In the genomic region with DNA sequence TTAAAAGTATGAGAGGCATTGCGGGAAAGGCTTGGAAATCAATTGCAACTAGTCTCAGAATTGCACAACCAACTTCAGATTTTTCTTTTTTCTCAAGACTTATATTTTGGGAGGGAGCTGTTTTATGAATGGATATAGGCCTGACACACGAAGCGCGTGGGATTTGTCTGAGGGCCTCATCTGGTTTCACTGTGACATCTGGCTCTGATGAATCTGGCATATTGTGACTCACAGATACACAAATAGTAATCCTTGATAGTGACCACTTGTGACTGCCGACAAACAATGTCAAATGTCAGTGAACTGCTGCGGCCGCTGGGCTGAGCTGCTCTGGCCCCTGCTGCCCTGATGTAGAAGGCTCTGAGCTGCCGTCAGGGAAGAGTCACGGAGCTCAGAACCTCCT, we compare ENCODE assay signal across 13 cellular contexts.
A peak's percentile ranks its signal among the peaks of the same experiment; 100 is the strongest.
DNase-seq lines count a peak whose midpoint lies in the region; ATAC-seq lines count a peak whose summit lies in the region.
"Had no signal": no experiment of that assay in that cellular context is flagged by ENCODE, and none has a peak within 500 bp of the region (broad histone marks: within the 10 kb centered on the region; RNA-seq: fewer than 3 reads in every experiment).

No MANE protein-coding gene starts in this region.

- peak overlapping the region; percentile 73 for H2BK12ac ChIP-seq in trophoblast cell (ENCODE audit: low read length)

- no peaks in the 10 kb centered on the region for H3K36me3 ChIP-seq in trophoblast cell (ENCODE audit: control insufficient read depth in 1 of 2, insufficient read depth in 2 of 2, low read length in 2 of 2)

- no CpG with 5 or more reads among the region's 9 CpGs for WGBS in trophoblast cell (ENCODE audit: extremely low coverage, insufficient coverage, insufficient read length)

- no peak overlapping the region for H3K23ac ChIP-seq in trophoblast cell (ENCODE audit: low read length)

- no peaks in the 10 kb centered on the region for H3K27me3 ChIP-seq in trophoblast cell (ENCODE audit: insufficient read depth, low read length)

- H3K9ac ChIP-seq in trophoblast cell (ENCODE audit: low read length), result no peak overlapping the region

- no peak overlapping the region for H2BK5ac ChIP-seq in trophoblast cell (ENCODE audit: low read depth, low read length, poor library complexity)

- H2BK120ac ChIP-seq in trophoblast cell (ENCODE audit: insufficient read depth, low read length, poor library complexity), result no peak overlapping the region

- in situ Hi-C loops in SK-MEL-5 (cut with HindIII; ENCODE audit: low pct_unique_long_range_greater_than_20kb, low sequenced_read_pairs), result no loop called here

- DNase-seq in ELR (ENCODE audit: low read depth) (peak; percentile 63), SK-MEL-5 (ENCODE audit: low read depth, low spot score) (peak; percentile 19), Right ventricle myocardium inferior (ENCODE audit: missing footprints) (no peak), trophoblast cell (peak in 1 of 2 donors; percentile 8), cortex of kidney (lab: John Stamatoyannopoulos, UW) (no peak)
- no peak for DNase-seq in stimulated activated naive CD8-positive, alpha-beta T cell treated with anti-CD3 and anti-CD28 coated beads, Interleukin-15, Interleukin-2, amounts not matched to agents 100 U/mL and 50 U/mL, for 24 hours
- DNase-seq: activated CD4-positive, alpha-beta T cell treated with anti-CD3 and anti-CD28 coated beads, Interleukin-2, amount 10 ng/mL, durations not matched to agents 24 days and 14 days; CD4-positive, alpha-beta T cell; NCI-H1417; retina had no signal

- H2AK5ac ChIP-seq in trophoblast cell (ENCODE audit: low read length), result no peak overlapping the region

- H2AFZ ChIP-seq in trophoblast cell (ENCODE audit: insufficient read depth, low read length, poor library complexity), result no peak overlapping the region
- H2AFZ ChIP-seq: GM23338 had no signal

- H3K4me3 ChIP-seq in trophoblast cell (ENCODE audit: low read depth, low read length), result no peak overlapping the region
- H3K4me3 ChIP-seq: GM23338 had no signal

- no peak overlapping the region for H3K27ac ChIP-seq in trophoblast cell (ENCODE audit: low read depth, low read length)

- no peak overlapping the region for H4K12ac ChIP-seq in trophoblast cell (ENCODE audit: low read depth, low read length)

- intact Hi-C loops in Right ventricle myocardium inferior (cut with DNase I), result loop anchor here (5.0 kb wide), 2 partner anchors 60 to 660 kb away; no protein-coding TSS in a partner anchor

- H4K91ac ChIP-seq in trophoblast cell (ENCODE audit: low read depth, low read length), result peak overlapping the region; percentile 1

- H3K4me1 ChIP-seq in trophoblast cell (ENCODE audit: control insufficient read depth in 1 of 2, insufficient read depth in 2 of 2, low read length in 2 of 2), result peaks cover 2 to 3% of the 10 kb centered on the region in 2 experiments

- no peak overlapping the region for H3K4ac ChIP-seq in trophoblast cell (ENCODE audit: low read depth, low read length)

- peak; percentile 70 for ATAC-seq in Right ventricle myocardium inferior
- ATAC-seq in HG02588 (IDR thresholded peaks at IDR 0.05; ENCODE audit: unreplicated experiment), result no peak
- ATAC-seq in GM18502 (IDR thresholded peaks at IDR 0.05; ENCODE audit: poor library complexity, unreplicated experiment), result no peak
- no peak for ATAC-seq in stimulated activated naive CD8-positive, alpha-beta T cell treated with anti-CD3 and anti-CD28 coated beads, Interleukin-15, Interleukin-2, amounts not matched to agents 100 U/mL and 50 U/mL, for 24 hours
- ATAC-seq: GM23338 had no signal

- H3K18ac ChIP-seq in trophoblast cell (ENCODE audit: low read length), result no peak overlapping the region

- H3K14ac ChIP-seq in trophoblast cell (ENCODE audit: low read length), result no peak overlapping the region

- peaks cover 1% of the 10 kb centered on the region for H3K9me3 ChIP-seq in trophoblast cell (ENCODE audit: insufficient read depth, low read depth, low read length)

- H3K79me2 ChIP-seq in trophoblast cell (ENCODE audit: control insufficient read depth, insufficient read depth, low read length, poor library complexity), result no peaks in the 10 kb centered on the region

- H3K79me1 ChIP-seq in trophoblast cell (ENCODE audit: low read length), result peaks cover 2% of the 10 kb centered on the region

- no peak overlapping the region for H4K8ac ChIP-seq in trophoblast cell (ENCODE audit: low read depth, low read length)

- H3K4me2 ChIP-seq in trophoblast cell (ENCODE audit: low read length), result no peak overlapping the region
- H3K4me2 ChIP-seq: GM23338 had no signal

Comparison
In these comparisons a context has a peak if more than half of its experiments do, and no peak if none do; other contexts are left out.
1. DNase-seq: peak in ELR (single experiment) and SK-MEL-5 (single experiment); none in Right ventricle myocardium inferior (single experiment), cortex of kidney (single experiment) and stimulated activated naive CD8-positive, alpha-beta T cell treated with anti-CD3 and anti-CD28 coated beads, Interleukin-15, Interleukin-2, amounts not matched to agents 100 U/mL and 50 U/mL, for 24 hours (single experiment).